Comparison of ENCODE assay signal across 14 cellular contexts in the genomic region with DNA sequence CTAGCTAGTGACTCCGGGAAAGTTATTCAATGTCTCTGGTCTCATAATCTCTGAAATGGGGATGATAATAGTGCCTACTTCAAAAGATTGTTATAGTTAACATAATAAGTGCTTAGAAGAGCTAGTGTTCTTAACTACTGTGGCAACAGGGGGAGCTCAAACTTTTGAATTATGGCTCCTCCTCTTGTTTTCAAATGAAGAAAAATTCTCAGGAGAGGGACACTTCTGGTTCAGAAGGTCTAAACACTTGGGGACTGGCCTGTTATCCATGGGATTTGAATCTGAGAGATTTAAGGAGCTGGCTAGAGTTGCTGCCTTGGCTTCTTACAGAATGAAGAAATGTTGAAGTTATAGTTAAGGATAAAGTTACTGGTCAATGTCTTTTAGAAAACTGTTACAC.
DNase-seq lines count a peak whose midpoint lies in the region; TF ChIP-seq lines count a peak whose summit lies in the region.
"Had no signal": no experiment of that assay in that cellular context is flagged by ENCODE, and none has a peak within 500 bp of the region (broad histone marks: within the 10 kb centered on the region; RNA-seq: fewer than 3 reads in every experiment).

No MANE protein-coding gene starts in this region.

- peaks cover 81% of the 10 kb centered on the region for H3K36me3 Mint-ChIP-seq in HFFc6 (ENCODE audit: low read depth)
- peaks cover 77% of the 10 kb centered on the region for H3K36me3 Mint-ChIP-seq in dendritic cell treated with granulocyte-macrophage colony-stimulating factor and Interleukin-4, amounts not matched to agents 40 ng/mL and 50 ng/mL, for 4 days (ENCODE audit: low read depth)
- H3K36me3 Mint-ChIP-seq in glutamatergic neuron (ENCODE audit: unreplicated experiment), result peaks cover 2% of the 10 kb centered on the region

- peak; percentile 56 for TF ChIP-seq CTCF in HFFc6 (IDR thresholded peaks at IDR 0.05)
- no peak for TF ChIP-seq CTCF in glutamatergic neuron (IDR thresholded peaks at IDR 0.05; ENCODE audit: partially characterized antibody, unreplicated experiment)

- WGBS in mesendoderm (ENCODE audit: extremely low coverage, insufficient coverage, low lambda C conversion rate), result no CpG with 5 or more reads among the region's 1 CpG

- H3K79me1 ChIP-seq in mesendoderm (ENCODE audit: low read length), result peaks cover 2% of the 10 kb centered on the region

- peak overlapping the region; percentile 49 for H3K4me3 Mint-ChIP-seq in HFFc6
- no peak overlapping the region for H3K4me3 Mint-ChIP-seq in dendritic cell treated with granulocyte-macrophage colony-stimulating factor and Interleukin-4, amounts not matched to agents 40 ng/mL and 50 ng/mL, for 4 days
- H3K4me3 Mint-ChIP-seq in glutamatergic neuron (ENCODE audit: unreplicated experiment), result no peak overlapping the region
- H3K4me3 Mint-ChIP-seq: CD14-positive monocyte had no signal

- H3K4ac ChIP-seq in mesendoderm (ENCODE audit: low read depth, low read length), result no peak overlapping the region

- H3K56ac ChIP-seq in mesendoderm (ENCODE audit: low read length), result no peak overlapping the region

- H3K27ac ChIP-seq in ACC112 (ENCODE audit: low read depth, low read length), result peak overlapping the region; percentile 96
- no peak overlapping the region for H3K27ac ChIP-seq in mesendoderm (ENCODE audit: low read depth, low read length)

- H3K27me3 ChIP-seq in ACC112 (ENCODE audit: insufficient read depth, low read length), result no peaks in the 10 kb centered on the region
- H3K27me3 ChIP-seq in mesendoderm (ENCODE audit: insufficient read depth, low read length, poor library complexity), result no peaks in the 10 kb centered on the region
- H3K27me3 ChIP-seq: spleen had no signal

- H3K4me2 ChIP-seq in mesendoderm (ENCODE audit: low read length), result no peak overlapping the region

- H2BK15ac ChIP-seq in mesendoderm (replicated peaks; ENCODE audit: low read depth), result no peak overlapping the region

- H3K4me1 ChIP-seq in ACC112 (ENCODE audit: control insufficient read depth, insufficient read depth, low read length, unreplicated experiment), result peaks cover 94% of the 10 kb centered on the region
- no peaks in the 10 kb centered on the region for H3K4me1 ChIP-seq in mesendoderm (ENCODE audit: control insufficient read depth, low read depth, low read length)

- H3K18ac ChIP-seq in mesendoderm (ENCODE audit: low read length), result no peak overlapping the region

- H3K27me3 Mint-ChIP-seq in HFFc6 (ENCODE audit: insufficient read depth) (peaks cover 5% of the 10 kb centered on the region; the same call in 1 of the 2 replicates), glutamatergic neuron (ENCODE audit: unreplicated experiment) (peaks cover 2% of the 10 kb centered on the region)
- H3K27me3 Mint-ChIP-seq in dendritic cell treated with granulocyte-macrophage colony-stimulating factor and Interleukin-4, amounts not matched to agents 40 ng/mL and 50 ng/mL, for 4 days, result no peaks in the 10 kb centered on the region

- DNase-seq in HFFc6 (peak; percentile 37), mesendoderm (peak; percentile 21), glutamatergic neuron (no peak), HuH-7 (ENCODE audit: low spot score) (no peak)
- no peak for DNase-seq in activated effector memory CD4-positive, alpha-beta T cell treated with anti-CD3 and anti-CD28 coated beads, Interleukin-2, amount 50 U/mL, for 16 hours
- DNase-seq in stimulated activated CD8-positive, alpha-beta memory T cell treated with anti-CD3 and anti-CD28 coated beads, Interleukin-4, amount 100 ng/mL, for 48 hours, result no peak
- DNase-seq: activated CD8-positive, alpha-beta memory T cell treated with anti-CD3 and anti-CD28 coated beads for 24 hours; head of caudate nucleus; MM.1S; NCI-H510A; spleen had no signal

- no peak overlapping the region for H2BK120ac ChIP-seq in mesendoderm (ENCODE audit: low read depth, low read length)

- H3K9ac ChIP-seq in mesendoderm (ENCODE audit: low read length), result no peak overlapping the region

- H3K4me3 ChIP-seq in ACC112 (ENCODE audit: low read depth, low read length) (no peak overlapping the region), mesendoderm (ENCODE audit: low read length) (no peak overlapping the region)
- H3K4me3 ChIP-seq: spleen had no signal

- intact Hi-C loops in dendritic cell treated with granulocyte-macrophage colony-stimulating factor and Interleukin-4, amounts not matched to agents 40 ng/mL and 50 ng/mL, for 4 days (cut with micrococcal nuclease), result no loop called here

- H4K5ac ChIP-seq in mesendoderm (ENCODE audit: low read length), result no peak overlapping the region

- no peak overlapping the region for H3K23ac ChIP-seq in mesendoderm (ENCODE audit: low read length)

- H2AK5ac ChIP-seq in mesendoderm (ENCODE audit: low read length), result no peak overlapping the region

- peaks cover 58% of the 10 kb centered on the region for H3K36me3 ChIP-seq in ACC112 (ENCODE audit: insufficient read depth, low read length)
- no peaks in the 10 kb centered on the region for H3K36me3 ChIP-seq in mesendoderm (ENCODE audit: control insufficient read depth, insufficient read depth, low read length)

- H3K9me3 Mint-ChIP-seq in HFFc6, result no peaks in the 10 kb centered on the region
- H3K9me3 Mint-ChIP-seq in dendritic cell treated with granulocyte-macrophage colony-stimulating factor and Interleukin-4, amounts not matched to agents 40 ng/mL and 50 ng/mL, for 4 days, result no peaks in the 10 kb centered on the region
- H3K9me3 Mint-ChIP-seq in glutamatergic neuron (ENCODE audit: unreplicated experiment), result peaks cover 4% of the 10 kb centered on the region
- H3K9me3 Mint-ChIP-seq: CD14-positive monocyte had no signal

- H3K4me1 Mint-ChIP-seq in HFFc6 (ENCODE audit: low read depth) (peaks cover 93% of the 10 kb centered on the region), glutamatergic neuron (ENCODE audit: low read depth, unreplicated experiment) (peaks cover 20% of the 10 kb centered on the region)
- H3K4me1 Mint-ChIP-seq in dendritic cell treated with granulocyte-macrophage colony-stimulating factor and Interleukin-4, amounts not matched to agents 40 ng/mL and 50 ng/mL, for 4 days (ENCODE audit: low read depth), result peaks cover 57% of the 10 kb centered on the region

- H2BK5ac ChIP-seq in mesendoderm (ENCODE audit: low read length), result no peak overlapping the region

- H4K8ac ChIP-seq in mesendoderm (ENCODE audit: low read depth, low read length), result no peak overlapping the region

- H2AFZ ChIP-seq in ACC112 (ENCODE audit: low read length, unreplicated experiment), result no peak overlapping the region

- peak overlapping the region; percentile 84 for H3K27ac Mint-ChIP-seq in HFFc6
- peak overlapping the region; percentile 64 for H3K27ac Mint-ChIP-seq in dendritic cell treated with granulocyte-macrophage colony-stimulating factor and Interleukin-4, amounts not matched to agents 40 ng/mL and 50 ng/mL, for 4 days
- no peak overlapping the region for H3K27ac Mint-ChIP-seq in glutamatergic neuron (ENCODE audit: unreplicated experiment)

- H3K79me2 ChIP-seq in ACC112 (ENCODE audit: control insufficient read depth, insufficient read depth, low read length, unreplicated experiment), result peaks cover 41% of the 10 kb centered on the region
- no peaks in the 10 kb centered on the region for H3K79me2 ChIP-seq in mesendoderm (ENCODE audit: control insufficient read depth, insufficient read depth, low read length)

Comparison
In these comparisons a context has a peak if more than half of its experiments do, and no peak if none do; other contexts are left out.
1. DNase-seq: peak in HFFc6 (single experiment) and mesendoderm (single experiment); none in glutamatergic neuron (single experiment), activated effector memory CD4-positive, alpha-beta T cell treated with anti-CD3 and anti-CD28 coated beads, Interleukin-2, amount 50 U/mL, for 16 hours (single experiment), HuH-7 (single experiment) and stimulated activated CD8-positive, alpha-beta memory T cell treated with anti-CD3 and anti-CD28 coated beads, Interleukin-4, amount 100 ng/mL, for 48 hours (single experiment).